9 cellular contexts compared by ENCODE assay signal in the genomic region with DNA sequence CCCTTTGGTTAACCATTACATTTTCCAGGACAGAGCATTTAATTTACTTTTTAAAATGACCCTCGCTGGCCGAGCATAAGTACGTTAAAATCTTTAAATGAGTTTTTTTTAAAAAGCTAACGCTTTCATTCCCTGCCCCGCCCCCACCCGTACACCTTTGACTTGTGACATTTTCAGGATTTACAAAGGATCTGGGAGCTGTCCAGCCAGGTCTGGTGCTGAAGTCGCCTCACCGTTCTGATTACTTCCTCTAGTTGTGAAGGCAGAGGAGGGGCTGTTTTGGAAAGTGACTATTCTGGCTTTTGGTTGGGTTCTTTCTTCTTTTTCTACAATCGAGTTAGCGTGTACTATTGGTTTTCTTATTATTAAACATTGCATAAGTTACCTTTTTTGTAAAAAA. TPM values are rescaled to one million over a fixed set of nuclear protein-coding genes. Genes with fewer than 3 reads are reported as not detected.
DNase-seq lines count a peak whose midpoint lies in the region; ATAC-seq, FAIRE-seq and TF ChIP-seq lines count a peak whose summit lies in the region.
"Had no signal": no experiment of that assay in that cellular context is flagged by ENCODE, and none has a peak within 500 bp of the region (broad histone marks: within the 10 kb centered on the region; RNA-seq: fewer than 3 reads in every experiment).

No MANE protein-coding gene starts in this region.

- no peaks in the 10 kb centered on the region for H3K9me3 Mint-ChIP-seq in stimulated activated effector memory CD8-positive, alpha-beta T cell treated with anti-CD3 and anti-CD28 coated beads, Interleukin-12 subunit alpha, Interleukin-12 subunit beta, amount 100 ng/mL, for 72 hours

- H2AFZ ChIP-seq in MM.1S (ENCODE audit: low read length) = no peak overlapping the region
- no peak overlapping the region for H2AFZ ChIP-seq in neuronal stem cell (ENCODE audit: low read length)

- no peak for ATAC-seq in HG02798 (IDR thresholded peaks at IDR 0.05; ENCODE audit: poor library complexity, unreplicated experiment)
- ATAC-seq in stimulated activated effector memory CD8-positive, alpha-beta T cell treated with anti-CD3 and anti-CD28 coated beads, Interleukin-12 subunit alpha, Interleukin-12 subunit beta, amount 100 ng/mL, for 72 hours = no peak

- H2BK15ac ChIP-seq in neuronal stem cell (ENCODE audit: low read length) = no peak overlapping the region

- no peaks in the 10 kb centered on the region for H3K27me3 ChIP-seq in MM.1S (replicated peaks; ENCODE audit: insufficient read depth, low read length)
- peaks cover 22% of the 10 kb centered on the region for H3K27me3 ChIP-seq in bronchial epithelial cell (ENCODE audit: control insufficient read depth, insufficient read depth, low read length)
- H3K27me3 ChIP-seq in neuronal stem cell (ENCODE audit: control insufficient read depth in 3 of 3, insufficient read depth in 3 of 3, low read depth in 1 of 3, low read length in 3 of 3) = peaks cover 15 to 45% (median 30%) of the 10 kb centered on the region in 3 experiments

- H3K27ac ChIP-seq in MM.1S (ENCODE audit: low read length) = no peak overlapping the region
- H3K27ac ChIP-seq in neuronal stem cell (replicated peaks; ENCODE audit: low read length) = no peak overlapping the region

- H3K4me3 ChIP-seq in MM.1S (ENCODE audit: low read length) (no peak overlapping the region), bronchial epithelial cell (ENCODE audit: low read depth, low read length) (no peak overlapping the region), neuronal stem cell (ENCODE audit: low read length in 2 of 2) (no peak overlapping the region)

- no peak overlapping the region for H3K18ac ChIP-seq in neuronal stem cell (ENCODE audit: low read length)

- no peak overlapping the region for H3K27ac Mint-ChIP-seq in stimulated activated effector memory CD8-positive, alpha-beta T cell treated with anti-CD3 and anti-CD28 coated beads, Interleukin-12 subunit alpha, Interleukin-12 subunit beta, amount 100 ng/mL, for 72 hours

- H3K9me2 ChIP-seq in MM.1S (replicated peaks; ENCODE audit: insufficient read depth, low read length) = no peaks in the 10 kb centered on the region

- no peak overlapping the region for H4K91ac ChIP-seq in neuronal stem cell (ENCODE audit: low read depth, low read length, poor library complexity)

- H3K14ac ChIP-seq in neuronal stem cell (ENCODE audit: low read length) = no peak overlapping the region

- H3K79me2 ChIP-seq in MM.1S (ENCODE audit: low read length) = no peaks in the 10 kb centered on the region

- no peak overlapping the region for H3K4me2 ChIP-seq in MM.1S (ENCODE audit: low read depth, low read length)
- H3K4me2 ChIP-seq in neuronal stem cell (ENCODE audit: insufficient read depth, low read length, poor library complexity, severe bottlenecking) = no peak overlapping the region

- no peak overlapping the region for H3K9ac ChIP-seq in MM.1S (ENCODE audit: low read length)
- H3K9ac ChIP-seq in neuronal stem cell (ENCODE audit: low read depth, low read length, poor library complexity) = no peak overlapping the region

- in situ Hi-C loops in GM13977 (cut with MboI; ENCODE audit: low pct_unique_long_range_greater_than_20kb, low sequenced_read_pairs, unreplicated experiment) = no loop called here

- H3F3A ChIP-seq in MM.1S (ENCODE audit: insufficient read depth, low read length) = no peaks in the 10 kb centered on the region

- WGBS in neuronal stem cell (ENCODE audit: extremely low coverage in 2 of 2, insufficient read length in 2 of 2, insufficient replicate concordance in 1 of 2), 2 donors = no CpG with 5 or more reads among the region's 10 CpGs

- no peaks in the 10 kb centered on the region for H3K4me1 Mint-ChIP-seq in stimulated activated effector memory CD8-positive, alpha-beta T cell treated with anti-CD3 and anti-CD28 coated beads, Interleukin-12 subunit alpha, Interleukin-12 subunit beta, amount 100 ng/mL, for 72 hours

- H3K36me3 ChIP-seq in MM.1S (replicated peaks; ENCODE audit: insufficient read depth, low read length) (no peaks in the 10 kb centered on the region), bronchial epithelial cell (ENCODE audit: control insufficient read depth, insufficient read depth, low read length) (no peaks in the 10 kb centered on the region), neuronal stem cell (replicated peaks in 1 of 2; ENCODE audit: control insufficient read depth in 2 of 2, insufficient read depth in 2 of 2, low read length in 2 of 2) (no peaks in the 10 kb centered on the region)

- no peaks in the 10 kb centered on the region for H3K79me1 ChIP-seq in neuronal stem cell (ENCODE audit: low read depth, low read length)

- FAIRE-seq in bronchial epithelial cell (lab: Jason Lieb, UNC) = no peak

- H4K8ac ChIP-seq in neuronal stem cell (ENCODE audit: low read depth, low read length) = no peak overlapping the region

- no peak overlapping the region for H3K4me3 Mint-ChIP-seq in stimulated activated effector memory CD8-positive, alpha-beta T cell treated with anti-CD3 and anti-CD28 coated beads, Interleukin-12 subunit alpha, Interleukin-12 subunit beta, amount 100 ng/mL, for 72 hours

- TF ChIP-seq CTCF in GM13977 (IDR thresholded peaks at IDR 0.05; ENCODE audit: extremely low read depth, insufficient read depth, missing control alignments) (no peak), MM.1S (IDR thresholded peaks at IDR 0.05; ENCODE audit: low read length) (no peak), bronchial epithelial cell (IDR thresholded peaks at IDR 0.05; ENCODE audit: insufficient read depth, low read length, severe bottlenecking) (no peak)

- DNase-seq in GM13977 (ENCODE audit: low spot score) (peak; percentile 23), MM.1S (peak; percentile 39), bronchial epithelial cell (ENCODE audit: low read depth) (peak; percentile 27), neuronal stem cell (ENCODE audit: low spot score) (peak; percentile 79), NCI-H146 (lab: John Stamatoyannopoulos, UW) (no peak)
- DNase-seq in stimulated activated effector memory CD8-positive, alpha-beta T cell treated with anti-CD3 and anti-CD28 coated beads, Interleukin-12 subunit alpha, Interleukin-12 subunit beta, amount 100 ng/mL, for 72 hours (ENCODE audit: low spot score in 2 of 2) = no peak
- DNase-seq: activated T-cell treated with anti-CD3 and anti-CD28 coated beads for 4 hours had no signal

- no peak overlapping the region for H2BK5ac ChIP-seq in neuronal stem cell (ENCODE audit: low read length)

- no peaks in the 10 kb centered on the region for H3K9me3 ChIP-seq in MM.1S (replicated peaks; ENCODE audit: insufficient read depth, low read length)
- H3K9me3 ChIP-seq in neuronal stem cell (replicated peaks in 1 of 2; ENCODE audit: control insufficient read depth in 2 of 2, insufficient read depth in 1 of 2, low read depth in 1 of 2, low read length in 2 of 2) = no peaks in the 10 kb centered on the region

- H2BK12ac ChIP-seq in neuronal stem cell (ENCODE audit: low read length) = no peak overlapping the region

- no peaks in the 10 kb centered on the region for H3K4me1 ChIP-seq in MM.1S (ENCODE audit: low read length)
- H3K4me1 ChIP-seq in neuronal stem cell (ENCODE audit: control insufficient read depth in 2 of 2, insufficient read depth in 1 of 2, low read depth in 1 of 2, low read length in 2 of 2) = peaks cover 7 to 9% of the 10 kb centered on the region in 2 donors

- no peak overlapping the region for H2AK5ac ChIP-seq in neuronal stem cell (ENCODE audit: low read depth, low read length)

- H3K23ac ChIP-seq in neuronal stem cell (ENCODE audit: low read depth, low read length, poor library complexity) = no peak overlapping the region

- H3K36me3 Mint-ChIP-seq in stimulated activated effector memory CD8-positive, alpha-beta T cell treated with anti-CD3 and anti-CD28 coated beads, Interleukin-12 subunit alpha, Interleukin-12 subunit beta, amount 100 ng/mL, for 72 hours = no peaks in the 10 kb centered on the region

- no peaks in the 10 kb centered on the region for H4K20me1 ChIP-seq in MM.1S (ENCODE audit: insufficient read depth, low read length)

- H3K4ac ChIP-seq in neuronal stem cell (ENCODE audit: low read length) = no peak overlapping the region

- no peak overlapping the region for H2BK120ac ChIP-seq in neuronal stem cell (ENCODE audit: low read depth, low read length)

RNA-seq across cellular contexts. Expression of a gene that starts 2.9 kb away (rescaled TPM):
- total RNA-seq in bronchial epithelial cell = not detected in 2 replicates
- polyA plus RNA-seq in neuronal stem cell (2013, experiment 1 of 2) = not detected
- polyA plus RNA-seq in neuronal stem cell (2013, experiment 2 of 2) = 0.01 TPM
- total RNA-seq: T-helper 1 cell treated with Interleukin-12 subunit alpha and Interleukin-12 subunit beta and Interleukin-4 antibody, amounts not matched to agents 30 ng/mL and 1 ng/mL, for 36 hours had no signal

Comparison
In these comparisons a context has a peak if more than half of its experiments do, and no peak if none do; other contexts are left out.
1. DNase-seq: peak in GM13977 (single experiment), MM.1S (single experiment), bronchial epithelial cell (single experiment) and neuronal stem cell (single experiment); none in NCI-H146 (single experiment) and stimulated activated effector memory CD8-positive, alpha-beta T cell treated with anti-CD3 and anti-CD28 coated beads, Interleukin-12 subunit alpha, Interleukin-12 subunit beta, amount 100 ng/mL, for 72 hours (0 of 2).